ENCODE assay signal across 14 cellular contexts in the genomic region with DNA sequence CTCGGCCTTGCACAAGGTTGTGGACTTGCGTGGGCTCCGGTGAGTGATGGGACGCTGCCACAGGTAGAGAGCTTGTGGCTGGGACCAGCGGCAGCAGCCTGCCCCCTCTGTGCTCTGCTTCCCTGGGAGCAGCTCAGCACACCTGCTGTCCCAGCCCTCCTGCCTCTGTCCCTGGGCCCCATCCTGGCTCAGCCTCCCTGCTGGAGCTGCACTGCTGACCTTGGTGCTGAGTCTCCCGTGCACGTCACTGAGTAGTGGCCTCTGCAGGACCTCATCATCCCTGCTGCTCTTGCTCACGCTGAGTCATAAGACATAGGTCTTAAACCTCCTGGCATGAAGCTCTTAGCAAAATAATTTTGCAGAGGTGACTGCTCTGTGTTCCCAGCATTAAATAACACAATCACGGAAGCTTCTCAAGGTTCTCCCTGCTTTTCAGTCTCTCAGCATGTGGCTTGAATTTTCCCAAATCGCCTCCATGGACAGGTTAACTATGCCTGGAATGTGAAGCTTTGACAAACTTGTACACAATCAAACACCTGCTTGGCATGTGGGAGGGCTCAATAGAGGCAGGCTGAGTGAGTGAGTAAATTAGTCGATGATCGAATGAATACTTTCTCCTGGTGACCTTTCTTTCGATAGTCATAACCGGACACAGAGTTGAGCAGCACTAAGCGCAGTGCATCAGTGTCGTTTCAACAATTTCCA.
DNase-seq lines count a peak whose midpoint lies in the region; ATAC-seq and TF ChIP-seq lines count a peak whose summit lies in the region.
"Had no signal": no experiment of that assay in that cellular context is flagged by ENCODE, and none has a peak within 500 bp of the region (broad histone marks: within the 10 kb centered on the region; RNA-seq: fewer than 3 reads in every experiment).

No MANE protein-coding gene starts in this region.

- TF ChIP-seq CTCF in epithelial cell of proximal tubule (conservative IDR thresholded peaks at IDR 0.05; ENCODE audit: low read depth, low read length) (no peak), nephron progenitor cell (IDR thresholded peaks at IDR 0.05) (no peak), left ventricle myocardium inferior (IDR thresholded peaks at IDR 0.05; ENCODE audit: borderline replicate concordance) (no peak)

- peaks cover 12% of the 10 kb centered on the region for H3K27me3 Mint-ChIP-seq in nephron progenitor cell (ENCODE audit: low read depth, poor library complexity)

- ATAC-seq in HG02759 (IDR thresholded peaks at IDR 0.05; ENCODE audit: unreplicated experiment) = no peak

- no peak overlapping the region for H3K4me3 Mint-ChIP-seq in nephron progenitor cell

- no peaks in the 10 kb centered on the region for H3K9me3 ChIP-seq in left ventricle myocardium inferior (replicated peaks)
- no peaks in the 10 kb centered on the region for H3K9me3 ChIP-seq in HAP-1
- H3K9me3 ChIP-seq: BLaER1 treated with 17β-estradiol and CSF1 and Interleukin-3, amounts not matched to agents 10 nM and 100 nM had no signal

- H3K4me3 ChIP-seq in epithelial cell of proximal tubule (ENCODE audit: low read depth, low read length) (no peak overlapping the region), left ventricle myocardium inferior (no peak overlapping the region), HAP-1 (no peak overlapping the region)
- H3K4me3 ChIP-seq: BLaER1 treated with 17β-estradiol and CSF1 and Interleukin-3, amounts not matched to agents 10 nM and 100 nM had no signal

- H3K9me3 Mint-ChIP-seq in nephron progenitor cell = no peaks in the 10 kb centered on the region

- intact Hi-C loops in left ventricle myocardium inferior (cut with micrococcal nuclease) = no loop called here

- no peaks in the 10 kb centered on the region for H3K36me3 Mint-ChIP-seq in nephron progenitor cell (ENCODE audit: low read depth)

- H3K27ac Mint-ChIP-seq in nephron progenitor cell = no peak overlapping the region

- H3K36me3 ChIP-seq in left ventricle myocardium inferior (no peaks in the 10 kb centered on the region), HAP-1 (replicated peaks) (no peaks in the 10 kb centered on the region)
- H3K36me3 ChIP-seq: BLaER1 treated with 17β-estradiol and CSF1 and Interleukin-3, amounts not matched to agents 10 nM and 100 nM had no signal

- in situ Hi-C loops in HAP-1 (cut with MboI; ENCODE audit: low sequenced_read_pairs) = no loop called here

- no peaks in the 10 kb centered on the region for H3K4me1 Mint-ChIP-seq in nephron progenitor cell

- H3K27me3 ChIP-seq in left ventricle myocardium inferior (ENCODE audit: low read depth) (peaks cover 34% of the 10 kb centered on the region), HAP-1 (ENCODE audit: low read depth) (no peaks in the 10 kb centered on the region)
- H3K27me3 ChIP-seq: BLaER1 treated with 17β-estradiol and CSF1 and Interleukin-3, amounts not matched to agents 10 nM and 100 nM had no signal

- no peak overlapping the region for H3K27ac ChIP-seq in left ventricle myocardium inferior (replicated peaks)
- H3K27ac ChIP-seq: BLaER1 treated with 17β-estradiol and CSF1 and Interleukin-3, amounts not matched to agents 10 nM and 100 nM; VCaP had no signal

- H3K4me1 ChIP-seq in left ventricle myocardium inferior (no peaks in the 10 kb centered on the region), HAP-1 (no peaks in the 10 kb centered on the region)

- peak; percentile 41 for DNase-seq in EL
- DNase-seq in epithelial cell of proximal tubule (ENCODE audit: low read depth) = peak; percentile 31
- DNase-seq in nephron progenitor cell = peak; percentile 36
- no peak for DNase-seq in left ventricle myocardium inferior
- no peak for DNase-seq in DMS79 treated with DMSO at 0.1 percent for 48 hours (lab: John Stamatoyannopoulos, UW)
- DNase-seq in HAP-1 (ENCODE audit: low spot score in 2 of 2) = no peak
- DNase-seq: activated CD8-positive, alpha-beta memory T cell treated with anti-CD3 and anti-CD28 coated beads, Interleukin-2, amount 50 U/mL, for 48 hours; amygdala; effector CD8-positive, alpha-beta T cell; small intestine had no signal

TF ChIP-seq in PFSK-1, 5 proteins besides CTCF, POLR2A, EP300 and RAD21:
- no peak for TF ChIP-seq FOXP2 (optimal IDR thresholded peaks at IDR 0.05; ENCODE audit: borderline replicate concordance, extremely low read depth, extremely low read length, insufficient read depth)
- TF ChIP-seq, protein P1, sequence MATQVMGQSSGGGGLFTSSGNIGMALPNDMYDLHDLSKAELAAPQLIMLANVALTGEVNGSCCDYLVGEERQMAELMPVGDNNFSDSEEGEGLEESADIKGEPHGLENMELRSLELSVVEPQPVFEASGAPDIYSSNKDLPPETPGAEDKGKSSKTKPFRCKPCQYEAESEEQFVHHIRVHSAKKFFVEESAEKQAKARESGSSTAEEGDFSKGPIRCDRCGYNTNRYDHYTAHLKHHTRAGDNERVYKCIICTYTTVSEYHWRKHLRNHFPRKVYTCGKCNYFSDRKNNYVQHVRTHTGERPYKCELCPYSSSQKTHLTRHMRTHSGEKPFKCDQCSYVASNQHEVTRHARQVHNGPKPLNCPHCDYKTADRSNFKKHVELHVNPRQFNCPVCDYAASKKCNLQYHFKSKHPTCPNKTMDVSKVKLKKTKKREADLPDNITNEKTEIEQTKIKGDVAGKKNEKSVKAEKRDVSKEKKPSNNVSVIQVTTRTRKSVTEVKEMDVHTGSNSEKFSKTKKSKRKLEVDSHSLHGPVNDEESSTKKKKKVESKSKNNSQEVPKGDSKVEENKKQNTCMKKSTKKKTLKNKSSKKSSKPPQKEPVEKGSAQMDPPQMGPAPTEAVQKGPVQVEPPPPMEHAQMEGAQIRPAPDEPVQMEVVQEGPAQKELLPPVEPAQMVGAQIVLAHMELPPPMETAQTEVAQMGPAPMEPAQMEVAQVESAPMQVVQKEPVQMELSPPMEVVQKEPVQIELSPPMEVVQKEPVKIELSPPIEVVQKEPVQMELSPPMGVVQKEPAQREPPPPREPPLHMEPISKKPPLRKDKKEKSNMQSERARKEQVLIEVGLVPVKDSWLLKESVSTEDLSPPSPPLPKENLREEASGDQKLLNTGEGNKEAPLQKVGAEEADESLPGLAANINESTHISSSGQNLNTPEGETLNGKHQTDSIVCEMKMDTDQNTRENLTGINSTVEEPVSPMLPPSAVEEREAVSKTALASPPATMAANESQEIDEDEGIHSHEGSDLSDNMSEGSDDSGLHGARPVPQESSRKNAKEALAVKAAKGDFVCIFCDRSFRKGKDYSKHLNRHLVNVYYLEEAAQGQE (IDR thresholded peaks at IDR 0.05; ENCODE audit: insufficient read depth in 1 of 2, low read depth in 2 of 2, low read length in 2 of 2) = peak; percentile 55 to 85; a peak in 2 of 4 replicates
- TF ChIP-seq SIN3A (IDR thresholded peaks at IDR 0.05; ENCODE audit: borderline replicate concordance, insufficient read depth, low read length) = no peak

Comparison
In these comparisons a context has a peak if more than half of its experiments do, and no peak if none do; other contexts are left out.
1. DNase-seq: peak in EL (single experiment), epithelial cell of proximal tubule (single experiment) and nephron progenitor cell (single experiment); none in left ventricle myocardium inferior (single experiment), DMS79 treated with DMSO at 0.1 percent for 48 hours (single experiment) and HAP-1 (0 of 2).